ENCODE assay signal across 9 cellular contexts in genomic region chr3:45642731-45643152, GRCh38. TPM values are rescaled to one million over a fixed set of nuclear protein-coding genes. Genes with fewer than 3 reads are reported as not detected.
DNase-seq lines count a peak whose midpoint lies in the region; ATAC-seq, FAIRE-seq and TF ChIP-seq lines count a peak whose summit lies in the region.
"Had no signal": no experiment of that assay in that cellular context is flagged by ENCODE, and none has a peak within 500 bp of the region (broad histone marks: within the 10 kb centered on the region; RNA-seq: fewer than 3 reads in every experiment).

No MANE protein-coding gene starts in this region.

- intact Hi-C loops in kidney (cut with DNase I): no loop called here

- H3K36me3 ChIP-seq in CD4-positive, CD25-positive, alpha-beta regulatory T cell (ENCODE audit: control insufficient read depth, insufficient read depth, low read length): peaks cover 33% of the 10 kb centered on the region
- H3K36me3 ChIP-seq in kidney (ENCODE audit: control insufficient read depth in 1 of 2, insufficient read depth in 2 of 2, low read length in 2 of 2): no peaks in the 10 kb centered on the region

- H3K4me1 ChIP-seq in CD4-positive, CD25-positive, alpha-beta regulatory T cell (ENCODE audit: control insufficient read depth, insufficient read depth, low read length, poor library complexity, severe bottlenecking): no peaks in the 10 kb centered on the region
- peaks cover 4 to 14% of the 10 kb centered on the region in 2 donors for H3K4me1 ChIP-seq in kidney (ENCODE audit: control insufficient read depth in 1 of 2, insufficient read depth in 1 of 2, low read depth in 1 of 2, low read length in 2 of 2)

- no peaks in the 10 kb centered on the region for H3K9me3 ChIP-seq in CD4-positive, CD25-positive, alpha-beta regulatory T cell (ENCODE audit: control insufficient read depth in 2 of 2, low read length in 2 of 2)
- no peaks in the 10 kb centered on the region for H3K9me3 ChIP-seq in kidney (ENCODE audit: control insufficient read depth in 1 of 2, low read length in 2 of 2)

- DNase-seq in CD4-positive, CD25-positive, alpha-beta regulatory T cell: no peak
- DNase-seq in MV-4-11 (lab: John Stamatoyannopoulos, UW): peak; percentile 50
- DNase-seq in astrocyte of the hippocampus (ENCODE audit: low read depth, low spot score): peak; percentile 92
- no peak for DNase-seq in memory B cell (ENCODE audit: low spot score in 2 of 2)
- DNase-seq in kidney: no peak
- DNase-seq: left cardiac atrium had no signal

- peaks cover 0 to 2% (median 0%) of the 10 kb centered on the region in 7 donors for H3K9me3 Mint-ChIP-seq in CD4-positive, CD25-positive, alpha-beta regulatory T cell
- H3K9me3 Mint-ChIP-seq in memory B cell: peaks cover 1% of the 10 kb centered on the region

- no peaks in the 10 kb centered on the region for H3K27me3 ChIP-seq in CD4-positive, CD25-positive, alpha-beta regulatory T cell (ENCODE audit: control insufficient read depth, insufficient read depth, low read length)

- no peak for ATAC-seq in CD4-positive, CD25-positive, alpha-beta regulatory T cell (ENCODE audit: low read depth in 2 of 2)
- ATAC-seq in memory B cell (ENCODE audit: low read depth): no peak
- no peak for ATAC-seq in HG03280 (IDR thresholded peaks at IDR 0.05; ENCODE audit: unreplicated experiment)
- ATAC-seq in HG02571 (IDR thresholded peaks at IDR 0.05; ENCODE audit: unreplicated experiment): no peak
- no peak for ATAC-seq in HG02798 (IDR thresholded peaks at IDR 0.05; ENCODE audit: poor library complexity, unreplicated experiment)

- H3K27ac ChIP-seq in CD4-positive, CD25-positive, alpha-beta regulatory T cell (ENCODE audit: insufficient read depth, low read length, poor library complexity, severe bottlenecking): no peak overlapping the region
- no peak overlapping the region for H3K27ac ChIP-seq in kidney (ENCODE audit: low read depth in 2 of 2, low read length in 2 of 2)

- peaks cover 26% of the 10 kb centered on the region for H3K36me3 Mint-ChIP-seq in CD4-positive, CD25-positive, alpha-beta regulatory T cell
- H3K36me3 Mint-ChIP-seq in memory B cell: peaks cover 20% of the 10 kb centered on the region

- no peak for FAIRE-seq in kidney (lab: Jason Lieb, UNC)

- no peaks in the 10 kb centered on the region for H3K27me3 Mint-ChIP-seq in CD4-positive, CD25-positive, alpha-beta regulatory T cell
- H3K27me3 Mint-ChIP-seq in memory B cell: no peaks in the 10 kb centered on the region

- H3K4me3 ChIP-seq in CD4-positive, CD25-positive, alpha-beta regulatory T cell (ENCODE audit: low read depth, low read length): no peak overlapping the region
- H3K4me3 ChIP-seq in kidney (ENCODE audit: low read length in 2 of 2): no peak overlapping the region

- H3K27ac Mint-ChIP-seq in CD4-positive, CD25-positive, alpha-beta regulatory T cell: peak overlapping the region in 2 of 3 donors; percentile 65 to 83
- H3K27ac Mint-ChIP-seq in memory B cell: peak overlapping the region; percentile 59

- peaks cover 5 to 25% (median 16%) of the 10 kb centered on the region in 4 donors for H3K4me1 Mint-ChIP-seq in CD4-positive, CD25-positive, alpha-beta regulatory T cell
- peaks cover 26% of the 10 kb centered on the region for H3K4me1 Mint-ChIP-seq in memory B cell

- no peak overlapping the region for H3K9ac ChIP-seq in kidney (ENCODE audit: low read length in 2 of 2)

- TF ChIP-seq CTCF in kidney (IDR thresholded peaks at IDR 0.05; ENCODE audit: borderline replicate concordance, extremely low read depth, insufficient read depth): no peak

- H3K4me3 Mint-ChIP-seq in CD4-positive, CD25-positive, alpha-beta regulatory T cell: no peak overlapping the region
- no peak overlapping the region for H3K4me3 Mint-ChIP-seq in memory B cell

RNA-seq across cellular contexts. Expression of gene SACM1L, which starts 46.5 kb away (rescaled TPM):
- 70.0 TPM for total RNA-seq in CD4-positive, CD25-positive, alpha-beta regulatory T cell
- 10 to 100 TPM; 13.4 to 23.3 (median 18.4) TPM for polyA plus RNA-seq in CD4-positive, CD25-positive, alpha-beta regulatory T cell
- 53.1 TPM for total RNA-seq in kidney
- polyA plus RNA-seq in kidney (ENCODE audit: insufficient read depth, low read depth, low replicate concordance): 27.1 TPM

RNA-seq across cellular contexts. Expression of gene LIMD1, which starts 48.2 kb away (rescaled TPM):
- total RNA-seq in CD4-positive, CD25-positive, alpha-beta regulatory T cell: 46.3 TPM
- polyA plus RNA-seq in CD4-positive, CD25-positive, alpha-beta regulatory T cell: 10 to 100 TPM in 1 of 4 donors, 1 to 10 TPM in 3; 7.1 to 12.9 (median 8.2) TPM
- 36.3 TPM for total RNA-seq in kidney
- 3.1 TPM for polyA plus RNA-seq in kidney (ENCODE audit: insufficient read depth, low read depth, low replicate concordance)

Comparison
In these comparisons a context has a peak if more than half of its experiments do, and no peak if none do; other contexts are left out.
1. DNase-seq: peak in MV-4-11 (single experiment) and astrocyte of the hippocampus (single experiment); none in CD4-positive, CD25-positive, alpha-beta regulatory T cell (0 of 3), memory B cell (0 of 2) and kidney (single experiment).